ENCODE assay signal across 8 cellular contexts in genomic region chr17:82528484-82529265, GRCh38. TPM values are rescaled to one million over a fixed set of nuclear protein-coding genes. Genes with fewer than 3 reads are reported as not detected.
DNase-seq lines count a peak whose midpoint lies in the region; ATAC-seq and TF ChIP-seq lines count a peak whose summit lies in the region.

No MANE protein-coding gene starts in this region.

- H3K9ac ChIP-seq in neuronal stem cell (ENCODE audit: low read depth, low read length, poor library complexity), result no peak overlapping the region

- H3K9me3 ChIP-seq in SJSA1 (replicated peaks) (no peaks in the 10 kb centered on the region), esophagus muscularis mucosa (no peaks in the 10 kb centered on the region), neuronal stem cell (replicated peaks in 1 of 2; ENCODE audit: control insufficient read depth in 2 of 2, insufficient read depth in 1 of 2, low read depth in 1 of 2, low read length in 2 of 2) (no peaks in the 10 kb centered on the region)

- H2BK120ac ChIP-seq in neuronal stem cell (ENCODE audit: low read depth, low read length), result no peak overlapping the region

- WGBS in esophagus muscularis mucosa, result 38% methylated on average over 17 of the region's 17 CpGs
- WGBS in neuronal stem cell (ENCODE audit: extremely low coverage in 2 of 2, insufficient read length in 2 of 2, insufficient replicate concordance in 1 of 2), 2 donors, result no CpG with 5 or more reads among the region's 17 CpGs

- H3K4me2 ChIP-seq in neuronal stem cell (ENCODE audit: insufficient read depth, low read length, poor library complexity, severe bottlenecking), result no peak overlapping the region

- peaks cover 15% of the 10 kb centered on the region for H3K79me1 ChIP-seq in neuronal stem cell (ENCODE audit: low read depth, low read length)

- no peak for TF ChIP-seq POLR2A in esophagus muscularis mucosa (IDR thresholded peaks at IDR 0.05; ENCODE audit: low read depth)

- no peak overlapping the region for H2BK12ac ChIP-seq in neuronal stem cell (ENCODE audit: low read length)

- H3K23ac ChIP-seq in neuronal stem cell (ENCODE audit: low read depth, low read length, poor library complexity), result no peak overlapping the region

- H3K27me3 ChIP-seq in SJSA1 (replicated peaks) (no peaks in the 10 kb centered on the region), esophagus muscularis mucosa (no peaks in the 10 kb centered on the region), neuronal stem cell (ENCODE audit: control insufficient read depth in 3 of 3, insufficient read depth in 3 of 3, low read depth in 1 of 3, low read length in 3 of 3) (no peaks in the 10 kb centered on the region)

- peak; percentile 58 for TF ChIP-seq CTCF in AG09309 (IDR thresholded peaks at IDR 0.05; ENCODE audit: control insufficient read depth, insufficient read depth, low read depth, low read length, missing control alignments)
- peak; percentile 11 for TF ChIP-seq CTCF in GM13976 (IDR thresholded peaks at IDR 0.05; ENCODE audit: borderline replicate concordance, control extremely low read depth, extremely low read depth, insufficient read depth, missing control alignments)
- peak; percentile 30 to 50 (median 45) for TF ChIP-seq CTCF in esophagus muscularis mucosa (IDR thresholded peaks at IDR 0.05)

- TF ChIP-seq EP300 in esophagus muscularis mucosa (IDR thresholded peaks at IDR 0.05), result no peak

- H3K4me1 ChIP-seq in SJSA1 (replicated peaks), result peaks cover 33% of the 10 kb centered on the region
- peaks cover 77 to 98% (median 94%) of the 10 kb centered on the region in 4 donors for H3K4me1 ChIP-seq in esophagus muscularis mucosa
- H3K4me1 ChIP-seq in neuronal stem cell (ENCODE audit: control insufficient read depth in 2 of 2, insufficient read depth in 1 of 2, low read depth in 1 of 2, low read length in 2 of 2), result peaks cover 7 to 15% of the 10 kb centered on the region in 2 donors

- no peak overlapping the region for H2BK15ac ChIP-seq in neuronal stem cell (ENCODE audit: low read length)

- peaks cover 3% of the 10 kb centered on the region; the same call in 1 of the 2 replicates for H3K36me3 ChIP-seq in SJSA1
- no peaks in the 10 kb centered on the region for H3K36me3 ChIP-seq in esophagus muscularis mucosa
- H3K36me3 ChIP-seq in neuronal stem cell (replicated peaks in 1 of 2; ENCODE audit: control insufficient read depth in 2 of 2, insufficient read depth in 2 of 2, low read length in 2 of 2), result peaks cover 2 to 14% of the 10 kb centered on the region in 2 donors

- no peak overlapping the region for H4K8ac ChIP-seq in neuronal stem cell (ENCODE audit: low read depth, low read length)

- H2AFZ ChIP-seq in neuronal stem cell (ENCODE audit: low read length), result no peak overlapping the region

- H2AK5ac ChIP-seq in neuronal stem cell (ENCODE audit: low read depth, low read length), result no peak overlapping the region

- no peak overlapping the region for H3K4ac ChIP-seq in neuronal stem cell (ENCODE audit: low read length)

- intact Hi-C loops in esophagus muscularis mucosa (cut with DNase I), result loop anchor here (5.0 kb wide), 1 partner anchor 36 kb away; no protein-coding TSS in a partner anchor

- no peak overlapping the region for H3K14ac ChIP-seq in neuronal stem cell (ENCODE audit: low read length)

- no peak for ATAC-seq in GM19467 (IDR thresholded peaks at IDR 0.05; ENCODE audit: unreplicated experiment)

- DNase-seq in AG09309 (ENCODE audit: low read depth) (no peak), GM13976 (ENCODE audit: low spot score) (no peak), SJSA1 (ENCODE audit: low read depth in 1 of 2, low spot score in 2 of 2) (peak; percentile 30 to 63), esophagus muscularis mucosa (ENCODE audit: extremely low spot score) (no peak), neuronal stem cell (ENCODE audit: low spot score) (no peak), NOMO-1 (lab: John Stamatoyannopoulos, UW; ENCODE audit: unreplicated experiment in 2 of 2) (no peak)
- DNase-seq in activated CD4-positive, alpha-beta T cell treated with anti-CD3 and anti-CD28 coated beads for 4 hours, result no peak

- H3K4me3 ChIP-seq in AG09309 (ENCODE audit: control insufficient read depth, low read depth, low read length) (no peak overlapping the region), SJSA1 (no peak overlapping the region), esophagus muscularis mucosa (peak overlapping the region in 1 of 4 donors; percentile 9), neuronal stem cell (ENCODE audit: low read length in 2 of 2) (peak overlapping the region in 1 of 2 donors; percentile 26)

- H3K18ac ChIP-seq in neuronal stem cell (ENCODE audit: low read length), result peak overlapping the region; percentile 77

- in situ Hi-C loops in GM13976 (cut with MboI; ENCODE audit: low sequenced_read_pairs, unreplicated experiment), result no loop called here

- H2BK5ac ChIP-seq in neuronal stem cell (ENCODE audit: low read length), result no peak overlapping the region

- H3K27ac ChIP-seq in SJSA1, result no peak overlapping the region
- peak overlapping the region; percentile 73 to 82 (median 78) for H3K27ac ChIP-seq in esophagus muscularis mucosa (replicated peaks in 1 of 4)
- H3K27ac ChIP-seq in neuronal stem cell (replicated peaks; ENCODE audit: low read length), result peak overlapping the region; percentile 43

- H4K91ac ChIP-seq in neuronal stem cell (ENCODE audit: low read depth, low read length, poor library complexity), result no peak overlapping the region

RNA-seq across cellular contexts. Expression of gene FOXK2, which starts 9.1 kb away (rescaled TPM):
- 39.3 and 54.9 TPM in 2 replicates for total RNA-seq in SJSA1 (2014; rRNA removed; shearing (Covaris generic))
- 10 to 100 TPM; 27.0 to 51.6 (median 45.3) TPM for total RNA-seq in esophagus muscularis mucosa
- polyA plus RNA-seq in neuronal stem cell (2013, experiment 1 of 2), result 69.7 TPM
- 71.0 TPM for polyA plus RNA-seq in neuronal stem cell (2013, experiment 2 of 2)

Comparison
In these comparisons a context has a peak if more than half of its experiments do, and no peak if none do; other contexts are left out.
1. DNase-seq: peak in SJSA1 (2 of 2); none in AG09309 (single experiment), GM13976 (single experiment), esophagus muscularis mucosa (single experiment), neuronal stem cell (single experiment), NOMO-1 (0 of 2) and activated CD4-positive, alpha-beta T cell treated with anti-CD3 and anti-CD28 coated beads for 4 hours (0 of 2).
2. Peak in every context shown above with its lines, with median percentiles within 50 percentile points of each other: CTCF ChIP-seq.